33 cellular contexts compared by ENCODE assay signal in the genomic region with DNA sequence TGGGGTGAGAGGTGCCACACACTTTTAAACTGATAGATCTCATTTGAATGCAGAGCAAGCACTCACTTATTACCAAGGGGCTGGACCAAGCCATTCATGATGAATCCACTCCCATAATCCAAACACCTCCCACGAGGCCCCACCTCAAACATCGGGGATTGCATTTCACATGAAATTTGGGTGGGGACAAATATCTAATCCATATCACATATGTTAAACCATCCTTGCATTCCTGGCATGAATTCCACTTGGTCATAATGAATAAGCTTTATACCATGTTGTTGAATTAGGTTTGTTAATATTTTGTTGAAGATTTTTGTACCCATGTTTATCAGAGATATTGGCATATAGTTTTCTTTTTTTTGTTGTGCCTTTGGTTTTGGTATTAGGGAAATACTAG.
"Had no signal": no experiment of that assay in that cellular context is flagged by ENCODE, and none has a peak within 500 bp of the region (broad histone marks: within the 10 kb centered on the region; RNA-seq: fewer than 3 reads in every experiment).

No MANE protein-coding gene starts in this region.

- DNase-seq: activated CD4-positive, alpha-beta memory T cell treated with anti-CD3 and anti-CD28 coated beads for 36 hours; activated CD4-positive, alpha-beta T cell treated with anti-CD3 and anti-CD28 coated beads for 36 hours; activated CD4-positive, alpha-beta T cell treated with anti-CD3 and anti-CD28 coated beads, Interleukin-2, amount 10 ng/mL, durations not matched to agents 24 days and 14 days; activated CD4-positive, CD25-positive, alpha-beta regulatory T cell; activated CD4-positive, CD25-positive, alpha-beta regulatory T cell treated with anti-CD3 and anti-CD28 coated beads, Interleukin-2, amount 50 U/mL, for 72 hours; activated CD8-positive, alpha-beta memory T cell treated with anti-CD3 and anti-CD28 coated beads, Interleukin-2, amount 10 ng/mL, durations not matched to agents 7 days and 5 days; activated CD8-positive, alpha-beta memory T cell treated with anti-CD3 and anti-CD28 coated beads, Interleukin-2, amount 50 U/mL, for 4 hours; activated CD8-positive, alpha-beta T cell treated with anti-CD3 and anti-CD28 coated beads, Interleukin-2, amount 10 ng/mL, durations not matched to agents 7 days and 5 days; activated effector memory CD4-positive, alpha-beta T cell treated with anti-CD3 and anti-CD28 coated beads, Interleukin-2, amount 50 U/mL, for 16 hours; activated naive CD4-positive, alpha-beta T cell treated with anti-CD3 and anti-CD28 coated beads for 36 hours; activated naive CD8-positive, alpha-beta T cell treated with anti-CD3 and anti-CD28 coated beads for 36 hours; activated naive CD8-positive, alpha-beta T cell treated with anti-CD3 and anti-CD28 coated beads, Interleukin-2, amount 50 U/mL, for 24 hours; activated T-cell treated with anti-CD3 and anti-CD28 coated beads, Interleukin-2, amount 50 U/mL, for 1 hour; activated T-cell treated with anti-CD3 and anti-CD28 coated beads, Interleukin-2, amount 50 U/mL, for 48 hours; adrenal gland; amygdala; aorta; body of pancreas; central memory CD4-positive, alpha-beta T cell; cerebellar nuclear complex; colonic mucosa; effector CD8-positive, alpha-beta T cell; esophagus squamous epithelium; foreskin melanocyte; heart right ventricle; T1000; WERI-Rb-1 had no signal

- H2AFZ ChIP-seq: hepatocyte had no signal

- ATAC-seq: activated CD4-positive, alpha-beta T cell treated with anti-CD3 and anti-CD28 coated beads for 36 hours; activated CD8-positive, alpha-beta memory T cell treated with anti-CD3 and anti-CD28 coated beads, Interleukin-2, amount 10 ng/mL, durations not matched to agents 7 days and 5 days; activated CD8-positive, alpha-beta T cell treated with anti-CD3 and anti-CD28 coated beads, Interleukin-2, amount 10 ng/mL, durations not matched to agents 7 days and 5 days; activated naive CD8-positive, alpha-beta T cell treated with anti-CD3 and anti-CD28 coated beads, Interleukin-2, amount 50 U/mL, for 24 hours; body of pancreas; gastroesophageal sphincter; heart right ventricle had no signal

- H3K27me3 ChIP-seq: adrenal gland, body of pancreas, cardiac muscle cell, colonic mucosa, esophagus squamous epithelium, gastroesophageal sphincter, heart right ventricle, hepatocyte had no signal

- H3K79me2 ChIP-seq: hepatocyte had no signal

- H3K4me3 ChIP-seq: adrenal gland, body of pancreas, cardiac muscle cell, colonic mucosa, esophagus squamous epithelium, gastroesophageal sphincter, heart right ventricle, hepatocyte had no signal

- H3K27ac ChIP-seq: adrenal gland, body of pancreas, cardiac muscle cell, colonic mucosa, epithelial cell of prostate, esophagus squamous epithelium, gastroesophageal sphincter, heart right ventricle, hepatocyte, WERI-Rb-1 had no signal

- H3K36me3 ChIP-seq: adrenal gland, cardiac muscle cell, colonic mucosa, esophagus squamous epithelium, gastroesophageal sphincter, heart right ventricle, WERI-Rb-1 had no signal

- H3K4me1 ChIP-seq: adrenal gland, body of pancreas, colonic mucosa, esophagus squamous epithelium, gastroesophageal sphincter, heart right ventricle had no signal

- H3K9me3 ChIP-seq: adrenal gland, colonic mucosa had no signal

- H3K4me2 ChIP-seq: hepatocyte had no signal

- FAIRE-seq: endometrium, endothelial cell of umbilical vein had no signal
